16 cellular contexts compared by ENCODE assay signal in genomic region chr20:36264426-36265246, GRCh38. TPM values are rescaled to one million over a fixed set of nuclear protein-coding genes. Genes with fewer than 3 reads are reported as not detected.
DNase-seq lines count a peak whose midpoint lies in the region; ATAC-seq, FAIRE-seq and TF ChIP-seq lines count a peak whose summit lies in the region.
"Had no signal": no experiment of that assay in that cellular context is flagged by ENCODE, and none has a peak within 500 bp of the region (broad histone marks: within the 10 kb centered on the region; RNA-seq: fewer than 3 reads in every experiment).

No MANE protein-coding gene starts in this region.

- peak overlapping the region; percentile 44 for H3K18ac ChIP-seq in neuronal stem cell (ENCODE audit: low read length)

- POLR2A ChIA-PET in HepG2 (lab: Yijun Ruan, JAX), result interaction anchor here (1.0 kb wide), 1 partner anchor 9 kb away, joined by 3 read pairs; no protein-coding TSS in a partner anchor

- H4K91ac ChIP-seq in neuronal stem cell (ENCODE audit: low read depth, low read length, poor library complexity), result no peak overlapping the region

- no peak overlapping the region for H2BK12ac ChIP-seq in neuronal stem cell (ENCODE audit: low read length)

- peak overlapping the region; percentile 69 for H3K23ac ChIP-seq in neuronal stem cell (ENCODE audit: low read depth, low read length, poor library complexity)

- H3K36me3 ChIP-seq in HepG2 (replicated peaks in 1 of 2; ENCODE audit: control insufficient read depth in 1 of 2, insufficient read depth in 2 of 2, low read length in 2 of 2) (no peaks in the 10 kb centered on the region), right lobe of liver (no peaks in the 10 kb centered on the region), bronchial epithelial cell (ENCODE audit: control insufficient read depth, insufficient read depth, low read length) (no peaks in the 10 kb centered on the region), neuronal stem cell (replicated peaks in 1 of 2; ENCODE audit: control insufficient read depth in 2 of 2, insufficient read depth in 2 of 2, low read length in 2 of 2) (no peaks in the 10 kb centered on the region)

- no peak overlapping the region for H3K14ac ChIP-seq in neuronal stem cell (ENCODE audit: low read length)

- intact Hi-C loops in HepG2 (cut with micrococcal nuclease; ENCODE audit: unreplicated experiment), result no loop called here
- intact Hi-C loops in right lobe of liver (cut with DNase I), result no loop called here

- TF ChIP-seq CTCF in HepG2 (CRISPR knock-in tag; IDR thresholded peaks at IDR 0.05), result no peak
- TF ChIP-seq CTCF in right lobe of liver (IDR thresholded peaks at IDR 0.05), result no peak
- no peak for TF ChIP-seq CTCF in bronchial epithelial cell (IDR thresholded peaks at IDR 0.05; ENCODE audit: insufficient read depth, low read length, severe bottlenecking)
- no peak for TF ChIP-seq CTCF in GM13976 (IDR thresholded peaks at IDR 0.05; ENCODE audit: borderline replicate concordance, control extremely low read depth, extremely low read depth, insufficient read depth, missing control alignments)

- H3K4me3 ChIP-seq in HepG2 (replicated peaks in 1 of 3; ENCODE audit: insufficient read depth in 1 of 3, low read depth in 2 of 3, low read length in 3 of 3), result no peak overlapping the region
- no peak overlapping the region for H3K4me3 ChIP-seq in right lobe of liver
- no peak overlapping the region for H3K4me3 ChIP-seq in bronchial epithelial cell (ENCODE audit: low read depth, low read length)
- no peak overlapping the region for H3K4me3 ChIP-seq in neuronal stem cell (ENCODE audit: low read length in 2 of 2)

- H3K79me2 ChIP-seq in HepG2 (ENCODE audit: insufficient read depth, low read length), result no peaks in the 10 kb centered on the region

- H3K4me2 ChIP-seq in HepG2 (ENCODE audit: low read depth, low read length), result no peak overlapping the region
- H3K4me2 ChIP-seq in neuronal stem cell (ENCODE audit: insufficient read depth, low read length, poor library complexity, severe bottlenecking), result no peak overlapping the region

- peak; percentile 17 for ATAC-seq in HepG2
- ATAC-seq in right lobe of liver, result no peak
- ATAC-seq: HCT116 had no signal

- no peak for TF ChIP-seq RAD21 in HepG2 (CRISPR knock-in tag; IDR thresholded peaks at IDR 0.05)

- H3K4ac ChIP-seq in neuronal stem cell (ENCODE audit: low read length), result no peak overlapping the region

- CTCF ChIA-PET in HepG2 (lab: Yijun Ruan, JAX; ENCODE audit: low intra/inter-chr PET ratio, low total read pairs), result no interaction called here

- DNase-seq in HepG2 (ENCODE audit: low spot score), result no peak
- no peak for DNase-seq in right lobe of liver
- no peak for DNase-seq in bronchial epithelial cell (ENCODE audit: low read depth)
- DNase-seq in neuronal stem cell (ENCODE audit: low spot score), result no peak
- no peak for DNase-seq in GM13976 (ENCODE audit: low spot score)
- DNase-seq in activated gamma-delta T cell (lab: John Stamatoyannopoulos, UW), result no peak
- no peak for DNase-seq in retina
- DNase-seq: C1 segment of cervical spinal cord; Calu3; CD4-positive, alpha-beta T cell; DMS79; KBM-7 had no signal

- no peak overlapping the region for H2BK5ac ChIP-seq in neuronal stem cell (ENCODE audit: low read length)

- H4K8ac ChIP-seq in neuronal stem cell (ENCODE audit: low read depth, low read length), result no peak overlapping the region

- no TSS peak for BruUV-seq in HepG2 (replicated peaks; lab: Mats Ljungman, UMichigan)

- TF ChIP-seq POLR2A in HepG2 (IDR thresholded peaks at IDR 0.05; ENCODE audit: insufficient read depth in 1 of 2, low read depth in 2 of 2, low read length in 2 of 2), result no peak
- TF ChIP-seq POLR2A in right lobe of liver (IDR thresholded peaks at IDR 0.05), result no peak

- H2AFZ ChIP-seq in HepG2 (ENCODE audit: low read length), result no peak overlapping the region
- no peak overlapping the region for H2AFZ ChIP-seq in neuronal stem cell (ENCODE audit: low read length)

- in situ Hi-C loops in HepG2 (cut with HindIII; ENCODE audit: extremely low pct_ligation_motif_present, low pct_unique_long_range_greater_than_20kb) (no loop called here), GM13976 (cut with MboI; ENCODE audit: low sequenced_read_pairs, unreplicated experiment) (no loop called here)

- H3K9me3 ChIP-seq in HepG2 (ENCODE audit: low read length) (no peaks in the 10 kb centered on the region), right lobe of liver (no peaks in the 10 kb centered on the region), neuronal stem cell (replicated peaks in 1 of 2; ENCODE audit: control insufficient read depth in 2 of 2, insufficient read depth in 1 of 2, low read depth in 1 of 2, low read length in 2 of 2) (no peaks in the 10 kb centered on the region)

- no peaks in the 10 kb centered on the region for H4K20me1 ChIP-seq in HepG2 (ENCODE audit: insufficient read depth, low read length)

- 40% methylated on average over 20 of the region's 20 CpGs for WGBS in HepG2 (ENCODE audit: low lambda C conversion rate)
- 61% methylated on average over 11 of the region's 20 CpGs for WGBS in right lobe of liver (ENCODE audit: insufficient coverage, low coverage, low lambda C conversion rate, missing lambda C conversion rate)
- WGBS in neuronal stem cell (ENCODE audit: extremely low coverage in 2 of 2, insufficient read length in 2 of 2, insufficient replicate concordance in 1 of 2), 2 donors, result no CpG with 5 or more reads among the region's 20 CpGs

- H2BK15ac ChIP-seq in neuronal stem cell (ENCODE audit: low read length), result no peak overlapping the region

- FAIRE-seq in HepG2 (lab: Jason Lieb, UNC) (peak; percentile 26), bronchial epithelial cell (lab: Jason Lieb, UNC) (peak; percentile 23)
- FAIRE-seq: GM12891, H54, HTR-8/SVneo had no signal

- peak overlapping the region; percentile 56 for H2BK120ac ChIP-seq in neuronal stem cell (ENCODE audit: low read depth, low read length)

- peaks cover 12% of the 10 kb centered on the region for H3K4me1 ChIP-seq in HepG2 (ENCODE audit: insufficient read depth, low read length)
- H3K4me1 ChIP-seq in right lobe of liver, result no peaks in the 10 kb centered on the region
- H3K4me1 ChIP-seq in neuronal stem cell (ENCODE audit: control insufficient read depth in 2 of 2, insufficient read depth in 1 of 2, low read depth in 1 of 2, low read length in 2 of 2), result peaks cover 5 to 7% of the 10 kb centered on the region in 2 donors

- H2AK5ac ChIP-seq in neuronal stem cell (ENCODE audit: low read depth, low read length), result peak overlapping the region; percentile 14

- H3K27ac ChIP-seq in HepG2 (ENCODE audit: extremely low read length, insufficient read depth, low read length) (no peak overlapping the region), right lobe of liver (no peak overlapping the region), neuronal stem cell (replicated peaks; ENCODE audit: low read length) (no peak overlapping the region)

- H3K9ac ChIP-seq in HepG2 (ENCODE audit: insufficient read depth, low read depth, low read length) (no peak overlapping the region), neuronal stem cell (ENCODE audit: low read depth, low read length, poor library complexity) (peak overlapping the region; percentile 50)

- no peak for TF ChIP-seq EP300 in HepG2 (IDR thresholded peaks at IDR 0.05; ENCODE audit: low read depth in 2 of 2, low read length in 2 of 2)
- TF ChIP-seq EP300 in HepG2 (CRISPR knock-in tag; IDR thresholded peaks at IDR 0.05; ENCODE audit: borderline replicate concordance), result no peak

- H3K79me1 ChIP-seq in neuronal stem cell (ENCODE audit: low read depth, low read length), result no peaks in the 10 kb centered on the region

- H3K27me3 ChIP-seq in HepG2 (ENCODE audit: control insufficient read depth in 1 of 2, insufficient read depth in 2 of 2, low read length in 2 of 2) (peaks cover 7 to 68% of the 10 kb centered on the region in 2 experiments), right lobe of liver (no peaks in the 10 kb centered on the region), bronchial epithelial cell (ENCODE audit: control insufficient read depth, insufficient read depth, low read length) (no peaks in the 10 kb centered on the region), neuronal stem cell (ENCODE audit: control insufficient read depth in 3 of 3, insufficient read depth in 3 of 3, low read depth in 1 of 3, low read length in 3 of 3) (no peaks in the 10 kb centered on the region)

RNA-seq across cellular contexts. Expression of gene AAR2, which starts 28.4 kb away (rescaled TPM):
- total RNA-seq in HepG2 (2016; rRNA removed; fragmentation: Illumina TruSeq; extraction: Trizol), result 46.2 and 56.5 TPM in 2 replicates
- 6.6 and 7.3 TPM in 2 replicates for total RNA-seq in HepG2 (2016; cell fraction: cytosol; rRNA removed; fragmentation: Illumina TruSeq; extraction: Trizol; ENCODE audit: low read depth)
- 45.1 and 55.7 TPM in 2 replicates for total RNA-seq in HepG2 (2016; cell fraction: insoluble cytoplasmic fraction; rRNA removed; fragmentation: Illumina TruSeq; extraction: Trizol)
- total RNA-seq in HepG2 (2016; cell fraction: membrane; rRNA removed; fragmentation: Illumina TruSeq; extraction: Trizol), result 15.6 and 16.1 TPM in 2 replicates
- total RNA-seq in HepG2 (2016; cell fraction: nucleus; rRNA removed; fragmentation: Illumina TruSeq; extraction: Trizol), result 31.3 and 35.6 TPM in 2 replicates
- 45.2 and 50.5 TPM in 2 replicates for polyA plus RNA-seq in HepG2 (2011; rRNA removed)
- 37.7 and 43.1 TPM in 2 replicates for polyA plus RNA-seq in HepG2 (2011; cell fraction: cytosol; rRNA removed)
- polyA plus RNA-seq in HepG2 (2011; cell fraction: nucleus; rRNA removed), result 28.8 and 29.0 TPM in 2 replicates
- 29.3 and 35.7 TPM in 2 replicates for polyA plus RNA-seq in HepG2 (2012)
- 4.9 and 5.0 TPM in 2 replicates for polyA plus RNA-seq in HepG2 (2016; cell fraction: cytosol; fragmentation: Illumina TruSeq; extraction: Trizol; ENCODE audit: low read depth)
- polyA plus RNA-seq in HepG2 (2016; cell fraction: insoluble cytoplasmic fraction; fragmentation: Illumina TruSeq; extraction: Trizol; ENCODE audit: low read depth), result 57.6 and 57.7 TPM in 2 replicates
- polyA plus RNA-seq in HepG2 (2016; cell fraction: membrane; fragmentation: Illumina TruSeq; extraction: Trizol; ENCODE audit: low read depth), result 9.6 and 9.7 TPM in 2 replicates
- 41.9 and 45.1 TPM in 2 replicates for polyA plus RNA-seq in HepG2 (2016; cell fraction: nucleus; fragmentation: Illumina TruSeq; extraction: Trizol; ENCODE audit: insufficient read depth, low read depth)
- polyA minus RNA-seq in HepG2 (2011; rRNA and poly(A)+ RNA removed; ENCODE audit: low replicate concordance), result 89.7 and 103 TPM in 2 replicates
- polyA minus RNA-seq in HepG2 (2011; cell fraction: cytosol; rRNA and poly(A)+ RNA removed), result 24.4 and 25.0 TPM in 2 replicates
- polyA minus RNA-seq in HepG2 (2011; cell fraction: nucleus; rRNA and poly(A)+ RNA removed), result 26.8 and 34.2 TPM in 2 replicates
- total RNA-seq in right lobe of liver, result 10 to 100 TPM; 11.8 to 16.7 (median 13.5) TPM
- total RNA-seq in bronchial epithelial cell, result 13.7 and 16.5 TPM in 2 replicates
- polyA plus RNA-seq in neuronal stem cell (2013, experiment 1 of 2), result 19.2 TPM
- polyA plus RNA-seq in neuronal stem cell (2013, experiment 2 of 2), result 19.6 TPM

RNA-seq across cellular contexts. Expression of gene DLGAP4, which starts 41.5 kb away (rescaled TPM):
- total RNA-seq in HepG2 (2016; rRNA removed; fragmentation: Illumina TruSeq; extraction: Trizol) (13.3 and 15.2 TPM in 2 replicates), right lobe of liver (10 to 100 TPM; 15.5 to 35.1 (median 23.2) TPM), bronchial epithelial cell (5.5 and 15.5 TPM in 2 replicates)
- total RNA-seq in HepG2 (2016; cell fraction: cytosol; rRNA removed; fragmentation: Illumina TruSeq; extraction: Trizol; ENCODE audit: low read depth), result 17.7 and 20.1 TPM in 2 replicates
- total RNA-seq in HepG2 (2016; cell fraction: insoluble cytoplasmic fraction; rRNA removed; fragmentation: Illumina TruSeq; extraction: Trizol), result 10.7 and 12.5 TPM in 2 replicates
- 30.2 and 36.1 TPM in 2 replicates for total RNA-seq in HepG2 (2016; cell fraction: membrane; rRNA removed; fragmentation: Illumina TruSeq; extraction: Trizol)
- 14.3 and 17.6 TPM in 2 replicates for total RNA-seq in HepG2 (2016; cell fraction: nucleus; rRNA removed; fragmentation: Illumina TruSeq; extraction: Trizol)
- polyA plus RNA-seq in HepG2 (2011; rRNA removed), result 26.7 and 33.5 TPM in 2 replicates
- 18.9 and 28.9 TPM in 2 replicates for polyA plus RNA-seq in HepG2 (2011; cell fraction: cytosol; rRNA removed)
- polyA plus RNA-seq in HepG2 (2011; cell fraction: nucleus; rRNA removed), result 81.3 and 93.4 TPM in 2 replicates
- 33.2 and 39.1 TPM in 2 replicates for polyA plus RNA-seq in HepG2 (2012)
- 42.6 and 57.9 TPM in 2 replicates for polyA plus RNA-seq in HepG2 (2016; cell fraction: cytosol; fragmentation: Illumina TruSeq; extraction: Trizol; ENCODE audit: low read depth)
- polyA plus RNA-seq in HepG2 (2016; cell fraction: insoluble cytoplasmic fraction; fragmentation: Illumina TruSeq; extraction: Trizol; ENCODE audit: low read depth), result 32.0 and 44.7 TPM in 2 replicates
- 45.4 and 49.0 TPM in 2 replicates for polyA plus RNA-seq in HepG2 (2016; cell fraction: membrane; fragmentation: Illumina TruSeq; extraction: Trizol; ENCODE audit: low read depth)
- 63.9 and 68.5 TPM in 2 replicates for polyA plus RNA-seq in HepG2 (2016; cell fraction: nucleus; fragmentation: Illumina TruSeq; extraction: Trizol; ENCODE audit: insufficient read depth, low read depth)
- polyA minus RNA-seq in HepG2 (2011; rRNA and poly(A)+ RNA removed; ENCODE audit: low replicate concordance), result 15.9 and 38.7 TPM in 2 replicates
- 33.7 and 42.9 TPM in 2 replicates for polyA minus RNA-seq in HepG2 (2011; cell fraction: cytosol; rRNA and poly(A)+ RNA removed)
- polyA minus RNA-seq in HepG2 (2011; cell fraction: nucleus; rRNA and poly(A)+ RNA removed), result 29.9 and 33.6 TPM in 2 replicates
- polyA plus RNA-seq in neuronal stem cell (2013, experiment 1 of 2), result 98.6 TPM
- 99.8 TPM for polyA plus RNA-seq in neuronal stem cell (2013, experiment 2 of 2)
